In genomic region chr21:19181604-19182140, GRCh38 we compare ENCODE assay signal across 31 cellular contexts.
"Had no signal": no experiment of that assay in that cellular context is flagged by ENCODE, and none has a peak within 500 bp of the region (broad histone marks: within the 10 kb centered on the region; RNA-seq: fewer than 3 reads in every experiment).

No MANE protein-coding gene starts in this region.

- FAIRE-seq: astrocyte, colon had no signal

- ATAC-seq: activated CD4-positive, alpha-beta T cell treated with anti-CD3 and anti-CD28 coated beads for 36 hours; activated CD8-positive, alpha-beta memory T cell treated with anti-CD3 and anti-CD28 coated beads, Interleukin-2, amount 10 ng/mL, durations not matched to agents 7 days and 5 days; activated CD8-positive, alpha-beta T cell treated with anti-CD3 and anti-CD28 coated beads, Interleukin-2, amount 10 ng/mL, durations not matched to agents 7 days and 5 days; activated naive CD4-positive, alpha-beta T cell treated with anti-CD3 and anti-CD28 coated beads, Interleukin-2, amount 50 U/mL, for 72 hours; activated T-cell treated with anti-CD3 and anti-CD28 coated beads, Interleukin-2, amount 50 U/mL, for 72 hours; effector memory CD8-positive, alpha-beta T cell; foreskin keratinocyte; gastrocnemius medialis; heart left ventricle had no signal

- H3K4me3 ChIP-seq: esophagus muscularis mucosa, gastrocnemius medialis, heart left ventricle had no signal

- H3K27me3 ChIP-seq: esophagus muscularis mucosa, foreskin keratinocyte, gastrocnemius medialis, heart left ventricle had no signal

- H3K9me3 ChIP-seq: esophagus muscularis mucosa, gastrocnemius medialis, heart left ventricle had no signal

- DNase-seq: activated CD4-positive, alpha-beta memory T cell treated with anti-CD3 and anti-CD28 coated beads for 36 hours; activated CD4-positive, alpha-beta T cell treated with anti-CD3 and anti-CD28 coated beads for 36 hours; activated CD4-positive, alpha-beta T cell treated with anti-CD3 and anti-CD28 coated beads, Interleukin-2, amount 10 ng/mL, durations not matched to agents 24 days and 14 days; activated CD4-positive, CD25-positive, alpha-beta regulatory T cell; activated CD4-positive, CD25-positive, alpha-beta regulatory T cell treated with anti-CD3 and anti-CD28 coated beads, Interleukin-2, amount 50 U/mL, for 72 hours; activated CD8-positive, alpha-beta memory T cell treated with anti-CD3 and anti-CD28 coated beads, Interleukin-2, amount 10 ng/mL, durations not matched to agents 7 days and 5 days; activated CD8-positive, alpha-beta memory T cell treated with anti-CD3 and anti-CD28 coated beads, Interleukin-2, amount 50 U/mL, for 48 hours; activated CD8-positive, alpha-beta T cell treated with anti-CD3 and anti-CD28 coated beads, Interleukin-2, amount 10 ng/mL, durations not matched to agents 7 days and 5 days; activated gamma-delta T cell; activated naive CD4-positive, alpha-beta T cell; activated naive CD4-positive, alpha-beta T cell treated with anti-CD3 and anti-CD28 coated beads, Interleukin-2, amount 10 ng/mL, durations not matched to agents 7 days and 5 days; activated naive CD8-positive, alpha-beta T cell treated with anti-CD3 and anti-CD28 coated beads, Interleukin-2, amount 10 ng/mL, durations not matched to agents 7 days and 5 days; activated T-cell treated with anti-CD3 and anti-CD28 coated beads for 4 hours; activated T-cell treated with anti-CD3 and anti-CD28 coated beads, Interleukin-2, amount 50 U/mL, for 24 hours; activated T-cell treated with anti-CD3 and anti-CD28 coated beads, Interleukin-2, amount 50 U/mL, for 72 hours; anterior cingulate cortex; caudate nucleus; cortex of kidney; dermis blood vessel endothelial cell; effector CD4-positive, alpha-beta T cell; effector memory CD8-positive, alpha-beta T cell; erythroblast; foreskin keratinocyte; gastrocnemius medialis; glutamatergic neuron; heart left ventricle; T-helper 2 cell had no signal

- H3K36me3 ChIP-seq: esophagus muscularis mucosa, gastrocnemius medialis, heart left ventricle had no signal

- H3K27ac ChIP-seq: esophagus muscularis mucosa, foreskin keratinocyte, gastrocnemius medialis, heart left ventricle had no signal

- H3K4me1 ChIP-seq: esophagus muscularis mucosa, foreskin keratinocyte, gastrocnemius medialis, heart left ventricle had no signal
